ENCODE assay signal across 1 cellular context in genomic region chr10:93917064-93917391, GRCh38.
TF ChIP-seq lines count a peak whose summit lies in the region.

No MANE protein-coding gene starts in this region.

TF ChIP-seq in A549, 52 proteins besides CTCF, POLR2A, EP300 and RAD21 (continued from another document):
- TF ChIP-seq HMGXB4 (CRISPR knock-in tag; IDR thresholded peaks at IDR 0.05; ENCODE audit: borderline replicate concordance) (no peak), CHD2 (IDR thresholded peaks at IDR 0.05; ENCODE audit: low read length, partially characterized antibody) (no peak), TFCP2L1 (CRISPR knock-in tag; IDR thresholded peaks at IDR 0.05) (no peak), EHF (CRISPR knock-in tag; IDR thresholded peaks at IDR 0.05) (no peak), MAFK (IDR thresholded peaks at IDR 0.05; ENCODE audit: partially characterized antibody) (no peak), REST (IDR thresholded peaks at IDR 0.05) (no peak), BHLHE40 (IDR thresholded peaks at IDR 0.05; ENCODE audit: low read depth, low read length) (no peak)
